22 cellular contexts compared by ENCODE assay signal in genomic region chr10:97254694-97255093, GRCh38. TPM values are rescaled to one million over a fixed set of nuclear protein-coding genes. Genes with fewer than 3 reads are reported as not detected.
DNase-seq lines count a peak whose midpoint lies in the region; ATAC-seq, FAIRE-seq and TF ChIP-seq lines count a peak whose summit lies in the region.
"Had no signal": no experiment of that assay in that cellular context is flagged by ENCODE, and none has a peak within 500 bp of the region (broad histone marks: within the 10 kb centered on the region; RNA-seq: fewer than 3 reads in every experiment).

No MANE protein-coding gene starts in this region.

- no peaks in the 10 kb centered on the region for H3K27me3 ChIP-seq in BE2C
- H3K27me3 ChIP-seq in gastrocnemius medialis = no peaks in the 10 kb centered on the region
- H3K27me3 ChIP-seq in brain microvascular endothelial cell (replicated peaks) = no peaks in the 10 kb centered on the region

- no peak overlapping the region for H3K4me2 ChIP-seq in A549

- intact Hi-C loops in gastrocnemius medialis (cut with DNase I; ENCODE audit: low total_unique reads) = no loop called here

- H3K27ac ChIP-seq in A549 (no peak overlapping the region), HEK293 (ENCODE audit: extremely low read depth, low read depth, low read length) (no peak overlapping the region), gastrocnemius medialis (no peak overlapping the region), brain microvascular endothelial cell (no peak overlapping the region)
- H3K27ac ChIP-seq: GM23248 had no signal

- in situ Hi-C loops in gastrocnemius medialis (cut with MboI; ENCODE audit: low sequenced_read_pairs in 4 of 4) (no loop called here), brain microvascular endothelial cell (cut with HindIII; ENCODE audit: low pct_ligation_motif_present, low sequenced_read_pairs) (no loop called here)

- TF ChIP-seq CTCF in A549 (IDR thresholded peaks at IDR 0.05) (no peak), HEK293 (tag by site-specific recombination; IDR thresholded peaks at IDR 0.05) (no peak), BE2C (IDR thresholded peaks at IDR 0.05; ENCODE audit: low read depth, low read length) (no peak), gastrocnemius medialis (IDR thresholded peaks at IDR 0.05 in 4 of 5, conservative IDR thresholded peaks at IDR 0.05 in 1 of 5) (no peak), brain microvascular endothelial cell (IDR thresholded peaks at IDR 0.05; ENCODE audit: low read depth, low read length, missing control alignments) (no peak)

- H3K4me1 ChIP-seq in A549 (no peaks in the 10 kb centered on the region), HEK293 (ENCODE audit: control insufficient read depth, insufficient read depth, low read length) (no peaks in the 10 kb centered on the region), BE2C (no peaks in the 10 kb centered on the region), gastrocnemius medialis (no peaks in the 10 kb centered on the region)

- no peak for DNase-seq in A549 (ENCODE audit: low read depth in 1 of 2, low spot score in 1 of 2)
- no peak for DNase-seq in BE2C
- DNase-seq in gastrocnemius medialis = no peak
- DNase-seq in brain microvascular endothelial cell = no peak
- DNase-seq: ACHN; AML-193; C1 segment of cervical spinal cord; Calu3; CD4-positive, alpha-beta memory T cell; COR-L47; DMS53; DMS79 treated with DMSO at 0.1 percent for 48 hours; GF-D8; GM23248; H9; HFFc6 had no signal

- TF ChIP-seq POLR2A in A549 (IDR thresholded peaks at IDR 0.05; ENCODE audit: low read length) (no peak), gastrocnemius medialis (IDR thresholded peaks at IDR 0.05) (no peak)

- H3K4me3 ChIP-seq in A549 (no peak overlapping the region), HEK293 (ENCODE audit: low read depth, low read length) (no peak overlapping the region), BE2C (ENCODE audit: low read depth, low read length) (no peak overlapping the region), gastrocnemius medialis (no peak overlapping the region), brain microvascular endothelial cell (ENCODE audit: low read depth, low read length) (no peak overlapping the region)
- H3K4me3 ChIP-seq: GM23248 had no signal

- peak; percentile 14 for FAIRE-seq in A204.1 (lab: Jason Lieb, UNC)
- peak; percentile 56 for FAIRE-seq in A549 (lab: Jason Lieb, UNC)
- FAIRE-seq: GM12892, GM19239, H1 had no signal

- no peak for TF ChIP-seq EP300 in A549 (IDR thresholded peaks at IDR 0.05)

- H3K9me3 ChIP-seq in A549 (no peaks in the 10 kb centered on the region), HEK293 (ENCODE audit: control insufficient read depth, insufficient read depth, low read depth, low read length) (no peaks in the 10 kb centered on the region), BE2C (no peaks in the 10 kb centered on the region), gastrocnemius medialis (no peaks in the 10 kb centered on the region)

- no peak for TF ChIP-seq RAD21 in A549 (conservative IDR thresholded peaks at IDR 0.05 in 1 of 2, IDR thresholded peaks at IDR 0.05 in 1 of 2)

- CTCF ChIA-PET in A549 (lab: Yijun Ruan, JAX) (interaction anchor here (5.6 kb wide), 1 partner anchor 20 kb away, joined by 19 read pairs; no protein-coding TSS in a partner anchor), HEK293 (lab: Yijun Ruan, JAX) (no interaction called here)

- ATAC-seq in A549 (no peak), gastrocnemius medialis (no peak)
- ATAC-seq: HCT116 had no signal

- H3K36me3 ChIP-seq in HEK293 (ENCODE audit: control insufficient read depth in 2 of 2, insufficient read depth in 1 of 2, low read length in 2 of 2) = peaks cover 8 to 11% of the 10 kb centered on the region in 2 experiments
- no peaks in the 10 kb centered on the region for H3K36me3 ChIP-seq in BE2C
- H3K36me3 ChIP-seq in gastrocnemius medialis = peaks cover 0 to 9% of the 10 kb centered on the region in 2 donors
- H3K36me3 ChIP-seq in brain microvascular endothelial cell (replicated peaks) = no peaks in the 10 kb centered on the region

- POLR2A ChIA-PET in A549 (lab: Yijun Ruan, JAX) = no interaction called here
- POLR2A ChIA-PET in HEK293 (lab: Yijun Ruan, JAX) = no interaction called here

- WGBS in A549 (ENCODE audit: missing lambda C conversion rate) = 92% methylated on average over 3 of the region's 3 CpGs

TF ChIP-seq in A549, 52 proteins besides CTCF, POLR2A, EP300 and RAD21 (continues in another document):
- no peak for TF ChIP-seq PHF8 (IDR thresholded peaks at IDR 0.05; ENCODE audit: borderline replicate concordance, low read depth)
- TF ChIP-seq MAZ (IDR thresholded peaks at IDR 0.05; ENCODE audit: borderline replicate concordance, low read depth, low read length) = no peak
- TF ChIP-seq KDM1A (IDR thresholded peaks at IDR 0.05; ENCODE audit: low read depth) = no peak
- TF ChIP-seq E2F6 (IDR thresholded peaks at IDR 0.05; ENCODE audit: borderline replicate concordance, low read depth) = no peak
- TF ChIP-seq, protein P1, sequence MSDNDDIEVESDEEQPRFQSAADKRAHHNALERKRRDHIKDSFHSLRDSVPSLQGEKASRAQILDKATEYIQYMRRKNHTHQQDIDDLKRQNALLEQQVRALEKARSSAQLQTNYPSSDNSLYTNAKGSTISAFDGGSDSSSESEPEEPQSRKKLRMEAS (IDR thresholded peaks at IDR 0.05) = no peak
- TF ChIP-seq EHF (CRISPR knock-in tag; IDR thresholded peaks at IDR 0.05) = no peak
- TF ChIP-seq, protein P2, sequence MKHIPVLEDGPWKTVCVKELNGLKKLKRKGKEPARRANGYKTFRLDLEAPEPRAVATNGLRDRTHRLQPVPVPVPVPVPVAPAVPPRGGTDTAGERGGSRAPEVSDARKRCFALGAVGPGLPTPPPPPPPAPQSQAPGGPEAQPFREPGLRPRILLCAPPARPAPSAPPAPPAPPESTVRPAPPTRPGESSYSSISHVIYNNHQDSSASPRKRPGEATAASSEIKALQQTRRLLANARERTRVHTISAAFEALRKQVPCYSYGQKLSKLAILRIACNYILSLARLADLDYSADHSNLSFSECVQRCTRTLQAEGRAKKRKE (CRISPR knock-in tag; IDR thresholded peaks at IDR 0.05; ENCODE audit: low read depth) = no peak
- TF ChIP-seq FOXS1 (CRISPR knock-in tag; IDR thresholded peaks at IDR 0.05) = no peak
- TF ChIP-seq RNF2 (IDR thresholded peaks at IDR 0.05; ENCODE audit: borderline replicate concordance, low read depth) = no peak

TF ChIP-seq in HEK293, 187 proteins besides CTCF, POLR2A, EP300 and RAD21:
- TF ChIP-seq ZNF837 (tag by site-specific recombination; IDR thresholded peaks at IDR 0.05) (no peak), ZNF146 (tag by site-specific recombination; IDR thresholded peaks at IDR 0.05) (peak; percentile 96)
TF ChIP-seq in HEK293: peak in this region for 1.

RNA-seq across cellular contexts. Expression of gene ARHGAP19, which starts 37.7 kb away (rescaled TPM):
- polyA plus RNA-seq in A549 (2011; rRNA removed) (11.9 and 13.9 TPM in 2 replicates), A549 (2017; fragmentation: RNase III; extraction: RNeasy Plus Mini Kit Qiagen cat#74134 plus additional on column Dnase treatment) (6.0 to 6.9 TPM (median 6.6 TPM) in 3 replicates)
- polyA plus RNA-seq in A549 (2012; cell fraction: cytosol; rRNA removed) = 3.3 and 3.7 TPM in 2 replicates
- polyA plus RNA-seq in A549 (2012; cell fraction: nucleus; rRNA removed) = 4.1 and 6.7 TPM in 2 replicates
- 5.8 and 6.7 TPM in 2 replicates for polyA minus RNA-seq in A549 (2011; rRNA and poly(A)+ RNA removed)
- polyA plus RNA-seq in BE2C (2012; ENCODE audit: insufficient read depth, insufficient read length, low read depth) = 5.4 TPM
- 10 to 100 TPM in 1 of 4 donors, 1 to 10 TPM in 3; 1.7 to 12.3 (median 2.4) TPM for total RNA-seq in gastrocnemius medialis
